In the genomic region with DNA sequence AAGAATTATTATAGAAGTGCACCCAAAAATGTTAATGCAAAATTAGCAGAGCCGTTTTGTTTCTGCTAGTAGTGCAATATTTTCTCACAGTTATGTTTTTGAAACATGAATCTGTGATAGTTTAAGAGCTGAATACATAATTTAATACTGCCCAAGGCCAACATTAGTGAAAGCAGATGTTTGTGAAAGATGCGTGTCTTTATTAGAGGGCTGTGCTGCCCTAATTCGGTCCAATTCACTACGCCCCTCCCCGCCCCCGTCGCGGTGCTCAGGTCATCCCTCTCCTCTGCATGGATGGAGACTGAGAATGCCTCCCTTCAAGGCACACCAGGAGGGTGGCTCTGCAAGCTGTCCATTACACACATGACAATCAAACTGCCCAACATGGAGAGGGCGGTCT, we compare ENCODE assay signal across 29 cellular contexts.
"Had no signal": no experiment of that assay in that cellular context is flagged by ENCODE, and none has a peak within 500 bp of the region (broad histone marks: within the 10 kb centered on the region; RNA-seq: fewer than 3 reads in every experiment).

No MANE protein-coding gene starts in this region.

- H3K27ac Mint-ChIP-seq: natural killer cell treated with Interleukin-12 subunit alpha and Interleukin-12 subunit beta and Interleukin-15 and Interleukin-18, amount 100 ng/mL, for 72 hours; progenitor cell of endocrine pancreas; stimulated activated effector memory CD8-positive, alpha-beta T cell treated with anti-CD3 and anti-CD28 coated beads, Interleukin-12 subunit alpha, Interleukin-12 subunit beta, amount 100 ng/mL, for 72 hours; stimulated activated naive B cell treated with anti-CD40 and anti-IgM and Interleukin-4, amounts not matched to agents 10 μg/mL and 1 μg/mL and 100 μg/mL, for 72 hours; stimulated activated naive CD8-positive, alpha-beta T cell treated with anti-CD3 and anti-CD28 coated beads, Interleukin-15, Interleukin-2, amounts not matched to agents 100 ng/mL and 50 ng/mL, for 24 hours had no signal

- DNase-seq: naive thymus-derived CD8-positive, alpha-beta T cell; nephron progenitor cell; nucleus accumbens; pancreas; posterior cingulate gyrus; psoas muscle; right cardiac atrium; right lobe of liver; sigmoid colon; small intestine; stimulated activated CD4-positive, alpha-beta T cell treated with anti-CD3 and anti-CD28 coated beads, Interleukin-15, amount 100 ng/mL, for 24 hours; stimulated activated CD4-positive, alpha-beta T cell treated with anti-CD3 and anti-CD28 coated beads, Interleukin-2, amount 100 ng/mL, for 24 hours; stimulated activated CD4-positive, alpha-beta T cell treated with anti-CD3 and anti-CD28 coated beads, Interleukin-2, amount 100 ng/mL, for 48 hours; stimulated activated CD4-positive, alpha-beta T cell treated with anti-CD3 and anti-CD28 coated beads, Interleukin-4, amount 100 ng/mL, for 24 hours; stimulated activated naive B cell treated with anti-CD40 and anti-IgM and Interleukin-4, amounts not matched to agents 10 μg/mL and 1 μg/mL and 100 μg/mL, for 72 hours; stimulated activated naive CD4-positive, alpha-beta T cell treated with Interleukin-2 at 50 U/mL for 16 hours; stomach; thyroid gland; trophoblast cell had no signal

- H3K27ac ChIP-seq: neutrophil, pancreas, psoas muscle, right lobe of liver, sigmoid colon, stomach, thoracic aorta, thyroid gland, tibial nerve, upper lobe of left lung, vagina had no signal

- H3K36me3 ChIP-seq: neutrophil, pancreas, right lobe of liver, sigmoid colon, stomach, thoracic aorta, thyroid gland, tibial nerve, upper lobe of left lung, vagina had no signal

- H3K36me3 Mint-ChIP-seq: naive thymus-derived CD8-positive, alpha-beta T cell; natural killer cell treated with Interleukin-12 subunit alpha and Interleukin-12 subunit beta and Interleukin-15 and Interleukin-18, amount 100 ng/mL, for 72 hours; stimulated activated effector memory CD8-positive, alpha-beta T cell treated with anti-CD3 and anti-CD28 coated beads, Interleukin-12 subunit alpha, Interleukin-12 subunit beta, amount 100 ng/mL, for 72 hours; stimulated activated naive B cell treated with anti-CD40 and anti-IgM and Interleukin-4, amounts not matched to agents 10 μg/mL and 1 μg/mL and 100 μg/mL, for 72 hours had no signal

- ATAC-seq: naive thymus-derived CD8-positive, alpha-beta T cell; natural killer cell treated with Interleukin-12 subunit alpha and Interleukin-12 subunit beta and Interleukin-15 and Interleukin-18, amount 100 ng/mL, for 72 hours; pancreas; psoas muscle; right cardiac atrium; right lobe of liver; stimulated activated effector memory CD8-positive, alpha-beta T cell treated with anti-CD3 and anti-CD28 coated beads, Interleukin-12 subunit alpha, Interleukin-12 subunit beta, amount 100 ng/mL, for 72 hours; stimulated activated naive B cell treated with anti-CD40 and anti-IgM and Interleukin-4, amounts not matched to agents 10 μg/mL and 1 μg/mL and 100 μg/mL, for 72 hours had no signal

- H3K9me3 ChIP-seq: neutrophil, pancreas, psoas muscle, right lobe of liver, sigmoid colon, stomach, thoracic aorta, thyroid gland, tibial nerve, upper lobe of left lung, vagina had no signal

- H3K4me3 Mint-ChIP-seq: naive thymus-derived CD8-positive, alpha-beta T cell; natural killer cell treated with Interleukin-12 subunit alpha and Interleukin-12 subunit beta and Interleukin-15 and Interleukin-18, amount 100 ng/mL, for 72 hours; nephron progenitor cell; neural crest cell; stimulated activated effector memory CD8-positive, alpha-beta T cell treated with anti-CD3 and anti-CD28 coated beads, Interleukin-12 subunit alpha, Interleukin-12 subunit beta, amount 100 ng/mL, for 72 hours; stimulated activated naive B cell treated with anti-CD40 and anti-IgM and Interleukin-4, amounts not matched to agents 10 μg/mL and 1 μg/mL and 100 μg/mL, for 72 hours; stimulated activated naive CD8-positive, alpha-beta T cell treated with anti-CD3 and anti-CD28 coated beads, Interleukin-15, Interleukin-2, amounts not matched to agents 100 ng/mL and 50 ng/mL, for 24 hours had no signal

- H3K27me3 ChIP-seq: neutrophil, pancreas, right lobe of liver, sigmoid colon, stomach, thyroid gland, tibial nerve, upper lobe of left lung, vagina had no signal

- H3K9me3 Mint-ChIP-seq: naive thymus-derived CD8-positive, alpha-beta T cell; natural killer cell treated with Interleukin-12 subunit alpha and Interleukin-12 subunit beta and Interleukin-15 and Interleukin-18, amount 100 ng/mL, for 72 hours; stimulated activated effector memory CD8-positive, alpha-beta T cell treated with anti-CD3 and anti-CD28 coated beads, Interleukin-12 subunit alpha, Interleukin-12 subunit beta, amount 100 ng/mL, for 72 hours; stimulated activated naive CD8-positive, alpha-beta T cell treated with anti-CD3 and anti-CD28 coated beads, Interleukin-15, Interleukin-2, amounts not matched to agents 100 ng/mL and 50 ng/mL, for 24 hours had no signal

- H3K4me1 ChIP-seq: pancreas, psoas muscle, right lobe of liver, sigmoid colon, thyroid gland, tibial nerve, upper lobe of left lung had no signal

- H3K4me3 ChIP-seq: pancreas, psoas muscle, right lobe of liver, sigmoid colon, stomach, thoracic aorta, thyroid gland, tibial nerve, upper lobe of left lung, vagina had no signal

- H3K4me1 Mint-ChIP-seq: naive thymus-derived CD8-positive, alpha-beta T cell; stimulated activated effector memory CD8-positive, alpha-beta T cell treated with anti-CD3 and anti-CD28 coated beads, Interleukin-12 subunit alpha, Interleukin-12 subunit beta, amount 100 ng/mL, for 72 hours had no signal
